8 cellular contexts compared by ENCODE assay signal in genomic region chr13:38781539-38781938, GRCh38.
"Had no signal": no experiment of that assay in that cellular context is flagged by ENCODE, and none has a peak within 500 bp of the region (broad histone marks: within the 10 kb centered on the region; RNA-seq: fewer than 3 reads in every experiment).

No MANE protein-coding gene starts in this region.

- DNase-seq: GM23248, GOT3, H9, HCEC 1CT, IMR-90, KBM-7 had no signal

- H3K27ac ChIP-seq: GM23248, KMS-11 had no signal

- H3K4me3 ChIP-seq: GM23248 had no signal

- FAIRE-seq: H54 had no signal

- H3K4me2 ChIP-seq: KMS-11 had no signal

- H3K9ac ChIP-seq: GM23248, KMS-11 had no signal

- H2AFZ ChIP-seq: GM23248 had no signal
